In the genomic region with DNA sequence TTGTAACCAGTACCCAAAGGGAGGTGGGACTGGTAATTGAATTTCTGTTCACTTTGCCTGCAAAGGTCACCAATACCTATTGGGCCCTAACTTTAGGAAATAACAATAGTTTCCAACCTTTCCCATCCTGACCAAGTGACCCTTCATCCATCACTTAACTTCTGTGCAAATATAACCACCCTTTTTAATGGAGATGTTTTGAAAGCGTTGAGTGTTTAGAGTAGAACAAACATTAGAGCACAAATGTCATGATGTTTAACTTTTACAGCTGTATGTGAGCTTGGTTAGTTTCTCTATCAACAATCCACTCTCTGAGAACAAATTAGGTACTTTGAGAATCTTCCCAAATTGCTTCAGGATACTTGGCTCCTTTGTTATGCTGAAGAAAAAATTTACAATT, we compare ENCODE assay signal across 1 cellular context.
TF ChIP-seq lines count a peak whose summit lies in the region.

No MANE protein-coding gene starts in this region.

TF ChIP-seq in GM23338, 12 proteins besides CTCF, POLR2A, EP300 and RAD21 (continued from another document):
- TF ChIP-seq, protein P1, sequence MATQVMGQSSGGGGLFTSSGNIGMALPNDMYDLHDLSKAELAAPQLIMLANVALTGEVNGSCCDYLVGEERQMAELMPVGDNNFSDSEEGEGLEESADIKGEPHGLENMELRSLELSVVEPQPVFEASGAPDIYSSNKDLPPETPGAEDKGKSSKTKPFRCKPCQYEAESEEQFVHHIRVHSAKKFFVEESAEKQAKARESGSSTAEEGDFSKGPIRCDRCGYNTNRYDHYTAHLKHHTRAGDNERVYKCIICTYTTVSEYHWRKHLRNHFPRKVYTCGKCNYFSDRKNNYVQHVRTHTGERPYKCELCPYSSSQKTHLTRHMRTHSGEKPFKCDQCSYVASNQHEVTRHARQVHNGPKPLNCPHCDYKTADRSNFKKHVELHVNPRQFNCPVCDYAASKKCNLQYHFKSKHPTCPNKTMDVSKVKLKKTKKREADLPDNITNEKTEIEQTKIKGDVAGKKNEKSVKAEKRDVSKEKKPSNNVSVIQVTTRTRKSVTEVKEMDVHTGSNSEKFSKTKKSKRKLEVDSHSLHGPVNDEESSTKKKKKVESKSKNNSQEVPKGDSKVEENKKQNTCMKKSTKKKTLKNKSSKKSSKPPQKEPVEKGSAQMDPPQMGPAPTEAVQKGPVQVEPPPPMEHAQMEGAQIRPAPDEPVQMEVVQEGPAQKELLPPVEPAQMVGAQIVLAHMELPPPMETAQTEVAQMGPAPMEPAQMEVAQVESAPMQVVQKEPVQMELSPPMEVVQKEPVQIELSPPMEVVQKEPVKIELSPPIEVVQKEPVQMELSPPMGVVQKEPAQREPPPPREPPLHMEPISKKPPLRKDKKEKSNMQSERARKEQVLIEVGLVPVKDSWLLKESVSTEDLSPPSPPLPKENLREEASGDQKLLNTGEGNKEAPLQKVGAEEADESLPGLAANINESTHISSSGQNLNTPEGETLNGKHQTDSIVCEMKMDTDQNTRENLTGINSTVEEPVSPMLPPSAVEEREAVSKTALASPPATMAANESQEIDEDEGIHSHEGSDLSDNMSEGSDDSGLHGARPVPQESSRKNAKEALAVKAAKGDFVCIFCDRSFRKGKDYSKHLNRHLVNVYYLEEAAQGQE (IDR thresholded peaks at IDR 0.05; ENCODE audit: unreplicated experiment), result no peak
- no peak for TF ChIP-seq EZH2 (IDR thresholded peaks at IDR 0.05; ENCODE audit: low read depth, unreplicated experiment)
- TF ChIP-seq, protein P2, sequence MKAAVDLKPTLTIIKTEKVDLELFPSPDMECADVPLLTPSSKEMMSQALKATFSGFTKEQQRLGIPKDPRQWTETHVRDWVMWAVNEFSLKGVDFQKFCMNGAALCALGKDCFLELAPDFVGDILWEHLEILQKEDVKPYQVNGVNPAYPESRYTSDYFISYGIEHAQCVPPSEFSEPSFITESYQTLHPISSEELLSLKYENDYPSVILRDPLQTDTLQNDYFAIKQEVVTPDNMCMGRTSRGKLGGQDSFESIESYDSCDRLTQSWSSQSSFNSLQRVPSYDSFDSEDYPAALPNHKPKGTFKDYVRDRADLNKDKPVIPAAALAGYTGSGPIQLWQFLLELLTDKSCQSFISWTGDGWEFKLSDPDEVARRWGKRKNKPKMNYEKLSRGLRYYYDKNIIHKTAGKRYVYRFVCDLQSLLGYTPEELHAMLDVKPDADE (IDR thresholded peaks at IDR 0.05), result no peak
- no peak for TF ChIP-seq ZNF331 (CRISPR knock-in tag; IDR thresholded peaks at IDR 0.05; ENCODE audit: low read depth)
- TF ChIP-seq JUNB (IDR thresholded peaks at IDR 0.05; ENCODE audit: unreplicated experiment), result no peak
- TF ChIP-seq, protein P3, sequence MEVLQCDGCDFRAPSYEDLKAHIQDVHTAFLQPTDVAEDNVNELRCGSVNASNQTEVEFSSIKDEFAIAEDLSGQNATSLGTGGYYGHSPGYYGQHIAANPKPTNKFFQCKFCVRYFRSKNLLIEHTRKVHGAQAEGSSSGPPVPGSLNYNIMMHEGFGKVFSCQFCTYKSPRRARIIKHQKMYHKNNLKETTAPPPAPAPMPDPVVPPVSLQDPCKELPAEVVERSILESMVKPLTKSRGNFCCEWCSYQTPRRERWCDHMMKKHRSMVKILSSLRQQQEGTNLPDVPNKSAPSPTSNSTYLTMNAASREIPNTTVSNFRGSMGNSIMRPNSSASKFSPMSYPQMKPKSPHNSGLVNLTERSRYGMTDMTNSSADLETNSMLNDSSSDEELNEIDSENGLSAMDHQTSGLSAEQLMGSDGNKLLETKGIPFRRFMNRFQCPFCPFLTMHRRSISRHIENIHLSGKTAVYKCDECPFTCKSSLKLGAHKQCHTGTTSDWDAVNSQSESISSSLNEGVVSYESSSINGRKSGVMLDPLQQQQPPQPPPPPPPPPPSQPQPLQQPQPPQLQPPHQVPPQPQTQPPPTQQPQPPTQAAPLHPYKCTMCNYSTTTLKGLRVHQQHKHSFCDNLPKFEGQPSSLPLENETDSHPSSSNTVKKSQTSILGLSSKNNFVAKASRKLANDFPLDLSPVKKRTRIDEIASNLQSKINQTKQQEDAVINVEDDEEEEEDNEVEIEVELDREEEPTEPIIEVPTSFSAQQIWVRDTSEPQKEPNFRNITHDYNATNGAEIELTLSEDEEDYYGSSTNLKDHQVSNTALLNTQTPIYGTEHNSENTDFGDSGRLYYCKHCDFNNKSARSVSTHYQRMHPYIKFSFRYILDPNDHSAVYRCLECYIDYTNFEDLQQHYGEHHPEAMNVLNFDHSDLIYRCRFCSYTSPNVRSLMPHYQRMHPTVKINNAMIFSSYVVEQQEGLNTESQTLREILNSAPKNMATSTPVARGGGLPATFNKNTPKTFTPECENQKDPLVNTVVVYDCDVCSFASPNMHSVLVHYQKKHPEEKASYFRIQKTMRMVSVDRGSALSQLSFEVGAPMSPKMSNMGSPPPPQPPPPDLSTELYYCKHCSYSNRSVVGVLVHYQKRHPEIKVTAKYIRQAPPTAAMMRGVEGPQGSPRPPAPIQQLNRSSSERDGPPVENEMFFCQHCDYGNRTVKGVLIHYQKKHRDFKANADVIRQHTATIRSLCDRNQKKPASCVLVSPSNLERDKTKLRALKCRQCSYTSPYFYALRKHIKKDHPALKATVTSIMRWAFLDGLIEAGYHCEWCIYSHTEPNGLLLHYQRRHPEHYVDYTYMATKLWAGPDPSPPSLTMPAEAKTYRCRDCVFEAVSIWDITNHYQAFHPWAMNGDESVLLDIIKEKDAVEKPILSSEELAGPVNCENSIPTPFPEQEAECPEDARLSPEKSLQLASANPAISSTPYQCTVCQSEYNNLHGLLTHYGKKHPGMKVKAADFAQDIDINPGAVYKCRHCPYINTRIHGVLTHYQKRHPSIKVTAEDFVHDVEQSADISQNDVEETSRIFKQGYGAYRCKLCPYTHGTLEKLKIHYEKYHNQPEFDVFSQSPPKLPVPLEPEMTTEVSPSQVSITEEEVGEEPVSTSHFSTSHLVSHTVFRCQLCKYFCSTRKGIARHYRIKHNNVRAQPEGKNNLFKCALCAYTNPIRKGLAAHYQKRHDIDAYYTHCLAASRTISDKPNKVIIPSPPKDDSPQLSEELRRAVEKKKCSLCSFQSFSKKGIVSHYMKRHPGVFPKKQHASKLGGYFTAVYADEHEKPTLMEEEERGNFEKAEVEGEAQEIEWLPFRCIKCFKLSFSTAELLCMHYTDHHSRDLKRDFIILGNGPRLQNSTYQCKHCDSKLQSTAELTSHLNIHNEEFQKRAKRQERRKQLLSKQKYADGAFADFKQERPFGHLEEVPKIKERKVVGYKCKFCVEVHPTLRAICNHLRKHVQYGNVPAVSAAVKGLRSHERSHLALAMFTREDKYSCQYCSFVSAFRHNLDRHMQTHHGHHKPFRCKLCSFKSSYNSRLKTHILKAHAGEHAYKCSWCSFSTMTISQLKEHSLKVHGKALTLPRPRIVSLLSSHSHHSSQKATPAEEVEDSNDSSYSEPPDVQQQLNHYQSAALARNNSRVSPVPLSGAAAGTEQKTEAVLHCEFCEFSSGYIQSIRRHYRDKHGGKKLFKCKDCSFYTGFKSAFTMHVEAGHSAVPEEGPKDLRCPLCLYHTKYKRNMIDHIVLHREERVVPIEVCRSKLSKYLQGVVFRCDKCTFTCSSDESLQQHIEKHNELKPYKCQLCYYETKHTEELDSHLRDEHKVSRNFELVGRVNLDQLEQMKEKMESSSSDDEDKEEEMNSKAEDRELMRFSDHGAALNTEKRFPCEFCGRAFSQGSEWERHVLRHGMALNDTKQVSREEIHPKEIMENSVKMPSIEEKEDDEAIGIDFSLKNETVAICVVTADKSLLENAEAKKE (CRISPR knock-in tag; IDR thresholded peaks at IDR 0.05), result no peak
